ENCODE assay signal across 23 cellular contexts in genomic region chr1:156802421-156802820, GRCh38. TPM values are rescaled to one million over a fixed set of nuclear protein-coding genes. Genes with fewer than 3 reads are reported as not detected.
DNase-seq lines count a peak whose midpoint lies in the region; ATAC-seq, FAIRE-seq and TF ChIP-seq lines count a peak whose summit lies in the region.
"Had no signal": no experiment of that assay in that cellular context is flagged by ENCODE, and none has a peak within 500 bp of the region (broad histone marks: within the 10 kb centered on the region; RNA-seq: fewer than 3 reads in every experiment).

No MANE protein-coding gene starts in this region.

- peak overlapping the region; percentile 61 for H3K27ac Mint-ChIP-seq in activated naive CD4-positive, alpha-beta T cell treated with anti-CD3 and anti-CD28 coated beads, Interleukin-2, amount 50 U/mL, for 24 hours
- H3K27ac Mint-ChIP-seq in T-helper 17 cell = peak overlapping the region; percentile 94
- H3K27ac Mint-ChIP-seq in effector memory CD8-positive, alpha-beta T cell = peak overlapping the region; percentile 85 to 94
- H3K27ac Mint-ChIP-seq in stimulated activated naive CD8-positive, alpha-beta T cell treated with anti-CD3 and anti-CD28 coated beads, Interleukin-15, amount 100 ng/mL, for 72 hours = peak overlapping the region; percentile 37 to 82

- no peak for DNase-seq in activated naive CD4-positive, alpha-beta T cell treated with Interleukin-2 at 50 U/mL for 16 hours
- DNase-seq in T-helper 17 cell (no peak), D721Med (ENCODE audit: insufficient read length, low spot score) (no peak), HCEC 1CT (no peak)
- no peak for DNase-seq in effector memory CD8-positive, alpha-beta T cell
- DNase-seq in stimulated activated naive CD8-positive, alpha-beta T cell treated with anti-CD3 and anti-CD28 coated beads, Interleukin-15, amount 100 ng/mL, for 72 hours = no peak
- DNase-seq: AML-193; DMS53; effector CD4-positive, alpha-beta T cell; KBM-7; lower lobe of right lung; naive B cell; NCI-H1092; NCI-H2107; NCI-H526; small intestine; tibial artery had no signal

- ATAC-seq in T-helper 17 cell (no peak), HG03135 (IDR thresholded peaks at IDR 0.05; ENCODE audit: unreplicated experiment) (no peak)
- no peak for ATAC-seq in effector memory CD8-positive, alpha-beta T cell (replicated peaks)
- peak; percentile 2 for ATAC-seq in stimulated activated naive CD8-positive, alpha-beta T cell treated with anti-CD3 and anti-CD28 coated beads, Interleukin-15, amount 100 ng/mL, for 72 hours
- ATAC-seq: lower lobe of right lung had no signal

- FAIRE-seq in D721Med (lab: Jason Lieb, UNC) = no peak
- FAIRE-seq: H54, small intestine had no signal

- H3K36me3 Mint-ChIP-seq in activated naive CD4-positive, alpha-beta T cell treated with anti-CD3 and anti-CD28 coated beads, Interleukin-2, amount 50 U/mL, for 24 hours = peaks cover 6% of the 10 kb centered on the region
- H3K36me3 Mint-ChIP-seq in T-helper 17 cell (ENCODE audit: low read depth) = peaks cover 1% of the 10 kb centered on the region
- H3K36me3 Mint-ChIP-seq in effector memory CD8-positive, alpha-beta T cell (ENCODE audit: insufficient read depth) = peaks cover 92% of the 10 kb centered on the region

- no peaks in the 10 kb centered on the region for H3K9me3 Mint-ChIP-seq in activated naive CD4-positive, alpha-beta T cell treated with anti-CD3 and anti-CD28 coated beads, Interleukin-2, amount 50 U/mL, for 24 hours
- H3K9me3 Mint-ChIP-seq in effector memory CD8-positive, alpha-beta T cell = no peaks in the 10 kb centered on the region
- H3K9me3 Mint-ChIP-seq in stimulated activated naive CD8-positive, alpha-beta T cell treated with anti-CD3 and anti-CD28 coated beads, Interleukin-15, amount 100 ng/mL, for 72 hours = no peaks in the 10 kb centered on the region
- H3K9me3 Mint-ChIP-seq: naive B cell had no signal

- no peak for TF ChIP-seq CTCF in D721Med (IDR thresholded peaks at IDR 0.05; ENCODE audit: insufficient read depth, missing control alignments)

- H3K27me3 Mint-ChIP-seq in activated naive CD4-positive, alpha-beta T cell treated with anti-CD3 and anti-CD28 coated beads, Interleukin-2, amount 50 U/mL, for 24 hours = no peaks in the 10 kb centered on the region
- no peaks in the 10 kb centered on the region for H3K27me3 Mint-ChIP-seq in T-helper 17 cell
- H3K27me3 Mint-ChIP-seq in effector memory CD8-positive, alpha-beta T cell = no peaks in the 10 kb centered on the region
- no peaks in the 10 kb centered on the region for H3K27me3 Mint-ChIP-seq in stimulated activated naive CD8-positive, alpha-beta T cell treated with anti-CD3 and anti-CD28 coated beads, Interleukin-15, amount 100 ng/mL, for 72 hours
- H3K27me3 Mint-ChIP-seq: naive B cell had no signal

- peaks cover 14% of the 10 kb centered on the region for H3K4me1 Mint-ChIP-seq in activated naive CD4-positive, alpha-beta T cell treated with anti-CD3 and anti-CD28 coated beads, Interleukin-2, amount 50 U/mL, for 24 hours
- H3K4me1 Mint-ChIP-seq in T-helper 17 cell = peaks cover 43% of the 10 kb centered on the region
- H3K4me1 Mint-ChIP-seq in effector memory CD8-positive, alpha-beta T cell (ENCODE audit: low read depth in 2 of 2) = peaks cover 35 to 37% of the 10 kb centered on the region in 2 donors
- H3K4me1 Mint-ChIP-seq in stimulated activated naive CD8-positive, alpha-beta T cell treated with anti-CD3 and anti-CD28 coated beads, Interleukin-15, amount 100 ng/mL, for 72 hours = peaks cover 41% of the 10 kb centered on the region

- H3K9me3 ChIP-seq in T-helper 17 cell (ENCODE audit: control insufficient read depth, low read length, poor library complexity, severe bottlenecking) = no peaks in the 10 kb centered on the region
- H3K9me3 ChIP-seq: lower lobe of right lung, SJSA1, tibial artery had no signal

- no peak overlapping the region for H3K4me3 Mint-ChIP-seq in activated naive CD4-positive, alpha-beta T cell treated with anti-CD3 and anti-CD28 coated beads, Interleukin-2, amount 50 U/mL, for 24 hours
- H3K4me3 Mint-ChIP-seq in T-helper 17 cell = peak overlapping the region; percentile 70
- H3K4me3 Mint-ChIP-seq in effector memory CD8-positive, alpha-beta T cell = no peak overlapping the region
- H3K4me3 Mint-ChIP-seq in stimulated activated naive CD8-positive, alpha-beta T cell treated with anti-CD3 and anti-CD28 coated beads, Interleukin-15, amount 100 ng/mL, for 72 hours = no peak overlapping the region
- H3K4me3 Mint-ChIP-seq: naive B cell had no signal

RNA-seq across cellular contexts. Expression of gene SH2D2A, which starts 14.2 kb away (rescaled TPM):
- 100 to 1,000 TPM; 129 to 137 TPM for total RNA-seq in T-helper 17 cell
- total RNA-seq: fibroblast of lung, SJSA1 had no signal

RNA-seq across cellular contexts. Expression of gene PRCC, which starts 35.1 kb away (rescaled TPM):
- total RNA-seq in T-helper 17 cell = 10 to 100 TPM; 51.0 to 82.4 TPM

RNA-seq across cellular contexts. Expression of gene HDGF, which starts 50.9 kb away (rescaled TPM):
- 100 to 1,000 TPM in 1 of 2 donors, 10 to 100 TPM in 1; 75.3 to 100 TPM for total RNA-seq in T-helper 17 cell

RNA-seq across cellular contexts. Expression of gene INSRR, which starts 56.5 kb away (rescaled TPM):
- total RNA-seq in T-helper 17 cell = not detected
- total RNA-seq: activated CD8-positive, alpha-beta memory T cell treated with anti-CD3 and anti-CD28 coated beads for 36 hours; fibroblast of lung; lower lobe of right lung; SJSA1 had no signal

RNA-seq across cellular contexts. Expression of gene NTRK1, which starts 58.2 kb away (rescaled TPM):
- under 1 TPM; 0.34 to 0.67 TPM for total RNA-seq in T-helper 17 cell
- total RNA-seq: fibroblast of lung, SJSA1 had no signal
